In genomic region chr15:36428102-36428845, GRCh38 we compare ENCODE assay signal across 11 cellular contexts.
DNase-seq lines count a peak whose midpoint lies in the region; ATAC-seq and TF ChIP-seq lines count a peak whose summit lies in the region.
"Had no signal": no experiment of that assay in that cellular context is flagged by ENCODE, and none has a peak within 500 bp of the region (broad histone marks: within the 10 kb centered on the region; RNA-seq: fewer than 3 reads in every experiment).

No MANE protein-coding gene starts in this region.

- H3K27me3 ChIP-seq in trophoblast cell (ENCODE audit: insufficient read depth, low read length) = no peaks in the 10 kb centered on the region
- H3K27me3 ChIP-seq in CD8-positive, alpha-beta T cell (ENCODE audit: insufficient read depth, low read length) = no peaks in the 10 kb centered on the region

- H4K8ac ChIP-seq in trophoblast cell (ENCODE audit: low read depth, low read length) = no peak overlapping the region

- no peaks in the 10 kb centered on the region for H3K27me3 Mint-ChIP-seq in CD8-positive, alpha-beta T cell (ENCODE audit: low read depth)

- H2BK120ac ChIP-seq in trophoblast cell (ENCODE audit: insufficient read depth, low read length, poor library complexity) = no peak overlapping the region

- CTCF ChIA-PET in CD8-positive, alpha-beta T cell (lab: Charles Lee) = no interaction called here

- DNase-seq in GM04503 (ENCODE audit: low read depth) = peak; percentile 100
- DNase-seq in epithelial cell of esophagus (ENCODE audit: low read depth) = peak; percentile 96
- DNase-seq in trophoblast cell = peak; percentile 23 to 41
- DNase-seq in NCI-H2227 (lab: John Stamatoyannopoulos, UW; ENCODE audit: unreplicated experiment) = no peak
- no peak for DNase-seq in activated gamma-delta T cell (lab: John Stamatoyannopoulos, UW)
- no peak for DNase-seq in NCI-H2171 (lab: John Stamatoyannopoulos, UW)
- DNase-seq in CD8-positive, alpha-beta T cell = no peak
- DNase-seq: NCI-H2171 treated with DMSO at 0.1 percent for 48 hours, small intestine had no signal

- no peak overlapping the region for H3K18ac ChIP-seq in trophoblast cell (ENCODE audit: low read length)

- WGBS in trophoblast cell (ENCODE audit: extremely low coverage, insufficient coverage, insufficient read length) = no CpG with 5 or more reads among the region's 4 CpGs

- H3K36me3 ChIP-seq in trophoblast cell (ENCODE audit: control insufficient read depth in 1 of 2, insufficient read depth in 2 of 2, low read length in 2 of 2) = no peaks in the 10 kb centered on the region
- H3K36me3 ChIP-seq in CD8-positive, alpha-beta T cell (ENCODE audit: insufficient read depth, low read length) = no peaks in the 10 kb centered on the region

- H3K79me2 ChIP-seq in trophoblast cell (ENCODE audit: control insufficient read depth, insufficient read depth, low read length, poor library complexity) = no peaks in the 10 kb centered on the region

- H3K4me3 ChIP-seq in epithelial cell of esophagus (ENCODE audit: low read length) = no peak overlapping the region
- no peak overlapping the region for H3K4me3 ChIP-seq in trophoblast cell (ENCODE audit: low read depth, low read length)
- no peak overlapping the region for H3K4me3 ChIP-seq in CD8-positive, alpha-beta T cell (ENCODE audit: low read depth, low read length)
- H3K4me3 ChIP-seq: GM12878 had no signal

- H3K9ac ChIP-seq in trophoblast cell (ENCODE audit: low read length) = no peak overlapping the region

- no peak overlapping the region for H3K23ac ChIP-seq in trophoblast cell (ENCODE audit: low read length)

- no peaks in the 10 kb centered on the region for H3K4me1 Mint-ChIP-seq in CD8-positive, alpha-beta T cell (ENCODE audit: low read depth)

- H3K4ac ChIP-seq in trophoblast cell (ENCODE audit: low read depth, low read length) = no peak overlapping the region

- H3K36me3 Mint-ChIP-seq in CD8-positive, alpha-beta T cell = no peaks in the 10 kb centered on the region

- H3K9me3 Mint-ChIP-seq in CD8-positive, alpha-beta T cell = no peaks in the 10 kb centered on the region

- H3K4me2 ChIP-seq in trophoblast cell (ENCODE audit: low read length) = no peak overlapping the region

- no peak overlapping the region for H2BK12ac ChIP-seq in trophoblast cell (ENCODE audit: low read length)

- no peak overlapping the region for H3K14ac ChIP-seq in trophoblast cell (ENCODE audit: low read length)

- no peak overlapping the region for H3K27ac Mint-ChIP-seq in CD8-positive, alpha-beta T cell

- H3K27ac ChIP-seq in trophoblast cell (ENCODE audit: low read depth, low read length) = peak overlapping the region; percentile 80
- no peak overlapping the region for H3K27ac ChIP-seq in CD8-positive, alpha-beta T cell (ENCODE audit: low read depth, low read length)

- no peaks in the 10 kb centered on the region for H3K9me3 ChIP-seq in trophoblast cell (ENCODE audit: insufficient read depth, low read depth, low read length)
- H3K9me3 ChIP-seq in CD8-positive, alpha-beta T cell (ENCODE audit: low read length) = no peaks in the 10 kb centered on the region

- H4K91ac ChIP-seq in trophoblast cell (ENCODE audit: low read depth, low read length) = peak overlapping the region; percentile 20

- peaks cover 3% of the 10 kb centered on the region for H3K79me1 ChIP-seq in trophoblast cell (ENCODE audit: low read length)

- peak overlapping the region; percentile 24 for H2BK5ac ChIP-seq in trophoblast cell (ENCODE audit: low read depth, low read length, poor library complexity)

- ATAC-seq in CD8-positive, alpha-beta T cell = no peak
- ATAC-seq: GM12878 had no signal

- H2AFZ ChIP-seq in trophoblast cell (ENCODE audit: insufficient read depth, low read length, poor library complexity) = no peak overlapping the region

- no peak overlapping the region for H2AK5ac ChIP-seq in trophoblast cell (ENCODE audit: low read length)

- peaks cover 0 to 5% of the 10 kb centered on the region in 2 experiments for H3K4me1 ChIP-seq in trophoblast cell (ENCODE audit: control insufficient read depth in 1 of 2, insufficient read depth in 2 of 2, low read length in 2 of 2)
- no peaks in the 10 kb centered on the region for H3K4me1 ChIP-seq in CD8-positive, alpha-beta T cell (ENCODE audit: insufficient read depth, low read length)

- no peak overlapping the region for H4K12ac ChIP-seq in trophoblast cell (ENCODE audit: low read depth, low read length)

- H3K4me3 Mint-ChIP-seq in CD8-positive, alpha-beta T cell = no peak overlapping the region

- no peak for TF ChIP-seq CTCF in epithelial cell of esophagus (IDR thresholded peaks at IDR 0.05; ENCODE audit: insufficient read depth, low read depth, low read length, missing control alignments)
- TF ChIP-seq CTCF in CD8-positive, alpha-beta T cell (IDR thresholded peaks at IDR 0.05) = no peak

- intact Hi-C loops in CD8-positive, alpha-beta T cell (cut with DNase I, micrococcal nuclease) = no loop called here

- POLR2A ChIA-PET in CD8-positive, alpha-beta T cell (lab: Charles Lee) = no interaction called here

TF ChIP-seq in PFSK-1, 5 proteins besides CTCF, POLR2A, EP300 and RAD21:
- TF ChIP-seq REST (IDR thresholded peaks at IDR 0.05; ENCODE audit: insufficient read depth in 1 of 2, low read depth in 2 of 2, low read length in 2 of 2) = no peak
- TF ChIP-seq TAF1 (IDR thresholded peaks at IDR 0.05; ENCODE audit: borderline replicate concordance, insufficient read depth, low read length) = peak; percentile 58; the same call in 1 of the 2 replicates
- no peak; the same call in 1 of the 2 replicates for TF ChIP-seq SIN3A (IDR thresholded peaks at IDR 0.05; ENCODE audit: borderline replicate concordance, insufficient read depth, low read length)
- no peak for TF ChIP-seq FOXP2 (optimal IDR thresholded peaks at IDR 0.05; ENCODE audit: borderline replicate concordance, extremely low read depth, extremely low read length, insufficient read depth)
- peak; percentile 51; the same call in 1 of the 2 replicates for TF ChIP-seq POLR2AphosphoS5 (IDR thresholded peaks at IDR 0.05; ENCODE audit: low read depth, low read length)

Comparison
In these comparisons a context has a peak if more than half of its experiments do, and no peak if none do; other contexts are left out.
1. DNase-seq: peak in GM04503 (single experiment), epithelial cell of esophagus (single experiment) and trophoblast cell (2 of 2); none in NCI-H2227 (single experiment), activated gamma-delta T cell (single experiment), NCI-H2171 (single experiment) and CD8-positive, alpha-beta T cell (0 of 7).